Comparison of ENCODE assay signal across 11 cellular contexts in genomic region chr10:112030431-112030830, GRCh38.
"Had no signal": no experiment of that assay in that cellular context is flagged by ENCODE, and none has a peak within 500 bp of the region (broad histone marks: within the 10 kb centered on the region; RNA-seq: fewer than 3 reads in every experiment).

No MANE protein-coding gene starts in this region.

- DNase-seq: GM23248, GOT3, H7, H9, HCEC 1CT, HFFc6 had no signal

- H3K4me1 ChIP-seq: HAP-1 had no signal

- H3K4me2 ChIP-seq: GM23338 had no signal

- H2AFZ ChIP-seq: GM23248, GM23338 had no signal

- H3K27ac ChIP-seq: GM23248 had no signal

- H3K4me3 ChIP-seq: GM23248, GM23338, HAP-1 had no signal

- FAIRE-seq: H1, H54 had no signal

- H3K9ac ChIP-seq: GM23248 had no signal

- H3K9me3 ChIP-seq: HAP-1 had no signal

- ATAC-seq: GM23338, HCT116 had no signal

- H3K36me3 ChIP-seq: HAP-1 had no signal
